11 cellular contexts compared by ENCODE assay signal in genomic region chr5:60652206-60652605, GRCh38. TPM values are rescaled to one million over a fixed set of nuclear protein-coding genes. Genes with fewer than 3 reads are reported as not detected.
A peak's percentile ranks its signal among the peaks of the same experiment; 100 is the strongest.
DNase-seq lines count a peak whose midpoint lies in the region; ATAC-seq, FAIRE-seq and TF ChIP-seq lines count a peak whose summit lies in the region.
"Had no signal": no experiment of that assay in that cellular context is flagged by ENCODE, and none has a peak within 500 bp of the region (broad histone marks: within the 10 kb centered on the region; RNA-seq: fewer than 3 reads in every experiment).

No MANE protein-coding gene starts in this region.

- peak overlapping the region; percentile 28 for H2AFZ ChIP-seq in astrocyte (ENCODE audit: low read depth, low read length)

- H3K79me2 ChIP-seq in astrocyte (ENCODE audit: insufficient read depth, low read length) = peaks cover 9% of the 10 kb centered on the region

- H3K27ac ChIP-seq in astrocyte (ENCODE audit: low read depth, low read length) (peak overlapping the region; percentile 13), lower lobe of right lung (no peak overlapping the region), testis (no peak overlapping the region)
- H3K27ac ChIP-seq in effector memory CD4-positive, alpha-beta T cell (ENCODE audit: insufficient read depth, low read length, poor library complexity, severe bottlenecking) = no peak overlapping the region

- H3K4me1 ChIP-seq in astrocyte (ENCODE audit: insufficient read depth, low read length) (peaks cover 8% of the 10 kb centered on the region), lower lobe of right lung (no peaks in the 10 kb centered on the region), testis (no peaks in the 10 kb centered on the region)
- no peaks in the 10 kb centered on the region for H3K4me1 ChIP-seq in effector memory CD4-positive, alpha-beta T cell (ENCODE audit: control insufficient read depth, insufficient read depth, low read length, poor library complexity, severe bottlenecking)
- H3K4me1 ChIP-seq: HAP-1 had no signal

- peak overlapping the region; percentile 18 for H3K4me3 ChIP-seq in astrocyte (ENCODE audit: insufficient read depth, low read depth, low read length)
- H3K4me3 ChIP-seq in lower lobe of right lung = no peak overlapping the region
- H3K4me3 ChIP-seq in effector memory CD4-positive, alpha-beta T cell (ENCODE audit: insufficient read depth, low read depth, low read length, poor library complexity, severe bottlenecking) = no peak overlapping the region
- H3K4me3 ChIP-seq in testis = no peak overlapping the region
- H3K4me3 ChIP-seq: HAP-1 had no signal

- H3K9me3 Mint-ChIP-seq in astrocyte (ENCODE audit: unreplicated experiment) = no peaks in the 10 kb centered on the region

- no peaks in the 10 kb centered on the region for H3K9me3 ChIP-seq in astrocyte (ENCODE audit: insufficient read depth, low read depth, low read length)
- H3K9me3 ChIP-seq in lower lobe of right lung = no peaks in the 10 kb centered on the region
- no peaks in the 10 kb centered on the region for H3K9me3 ChIP-seq in effector memory CD4-positive, alpha-beta T cell (ENCODE audit: control insufficient read depth, low read length)
- no peaks in the 10 kb centered on the region for H3K9me3 ChIP-seq in testis

- no peaks in the 10 kb centered on the region for H3K4me1 Mint-ChIP-seq in astrocyte (ENCODE audit: low read depth, unreplicated experiment)

- TF ChIP-seq CTCF in astrocyte (IDR thresholded peaks at IDR 0.05; ENCODE audit: insufficient read depth, low read depth, low read length) (no peak), lower lobe of right lung (IDR thresholded peaks at IDR 0.05) (no peak), testis (IDR thresholded peaks at IDR 0.05) (no peak)

- no peaks in the 10 kb centered on the region for H3K36me3 ChIP-seq in astrocyte (ENCODE audit: insufficient read depth, low read length)
- no peaks in the 10 kb centered on the region for H3K36me3 ChIP-seq in lower lobe of right lung
- no peaks in the 10 kb centered on the region for H3K36me3 ChIP-seq in effector memory CD4-positive, alpha-beta T cell (ENCODE audit: control insufficient read depth, insufficient read depth, low read length)
- H3K36me3 ChIP-seq in testis (ENCODE audit: low read depth, missing control alignments) = no peaks in the 10 kb centered on the region
- H3K36me3 ChIP-seq: HAP-1 had no signal

- WGBS in testis, 2 donors = 85 to 91% methylated on average over 2 of the region's 2 CpGs

- DNase-seq in AML-193 (lab: John Stamatoyannopoulos, UW) (peak; percentile 80 to 85), LHCN-M2 (ENCODE audit: low read depth) (peak; percentile 94), astrocyte (ENCODE audit: low read depth) (peak; percentile 84), lower lobe of right lung (no peak), testis (no peak), NAMALWA (ENCODE audit: low spot score) (no peak), DMS153 (lab: John Stamatoyannopoulos, UW) (no peak)
- DNase-seq in effector memory CD4-positive, alpha-beta T cell = no peak
- DNase-seq: DND-41, NCI-H345 had no signal

- peak; percentile 54 to 64 for ATAC-seq in lower lobe of right lung

- H3K9ac ChIP-seq in astrocyte (ENCODE audit: low read length) = no peak overlapping the region

- H3K4me2 ChIP-seq in astrocyte (ENCODE audit: low read length) = peak overlapping the region; percentile 69

- H3K27me3 ChIP-seq in astrocyte (ENCODE audit: insufficient read depth, low read length) = no peaks in the 10 kb centered on the region
- no peaks in the 10 kb centered on the region for H3K27me3 ChIP-seq in lower lobe of right lung (ENCODE audit: low read depth)
- H3K27me3 ChIP-seq in effector memory CD4-positive, alpha-beta T cell (replicated peaks; ENCODE audit: control insufficient read depth, insufficient read depth, low read length, poor library complexity, severe bottlenecking) = no peaks in the 10 kb centered on the region
- H3K27me3 ChIP-seq in testis = no peaks in the 10 kb centered on the region

- intact Hi-C loops in lower lobe of right lung (cut with DNase I) (no loop called here), testis (cut with DNase I; ENCODE audit: low total_unique reads) (no loop called here)

- H3K27me3 Mint-ChIP-seq in astrocyte (ENCODE audit: low read depth, unreplicated experiment) = no peaks in the 10 kb centered on the region

- H3K36me3 Mint-ChIP-seq in astrocyte (ENCODE audit: low read depth, unreplicated experiment) = no peaks in the 10 kb centered on the region

- no peak for FAIRE-seq in astrocyte (lab: Jason Lieb, UNC)

- no peak overlapping the region for H3K27ac Mint-ChIP-seq in astrocyte (ENCODE audit: unreplicated experiment)

- H4K20me1 ChIP-seq in astrocyte (ENCODE audit: insufficient read depth, low read length) = no peaks in the 10 kb centered on the region

- no peak for TF ChIP-seq POLR2A in testis (IDR thresholded peaks at IDR 0.05)

- H3K4me3 Mint-ChIP-seq in astrocyte (ENCODE audit: unreplicated experiment) = no peak overlapping the region

RNA-seq across cellular contexts. Expression of gene DEPDC1B, which starts 47.8 kb away (rescaled TPM):
- total RNA-seq in LHCN-M2 (2014; rRNA removed) (19.7 and 20.9 TPM in 2 replicates), astrocyte (1.4 and 2.2 TPM in 2 replicates), lower lobe of right lung (0.30 TPM), testis (10 to 100 TPM; 14.5 to 15.0 TPM)
- 3.8 TPM for polyA plus RNA-seq in LHCN-M2 (2012)
- polyA plus RNA-seq in testis (ENCODE audit: insufficient read depth, low read depth, low replicate concordance) = 23.6 TPM

Comparison
In these comparisons a context has a peak if more than half of its experiments do, and no peak if none do; other contexts are left out.
1. DNase-seq: peak in AML-193 (2 of 2), LHCN-M2 (single experiment) and astrocyte (single experiment); none in lower lobe of right lung (single experiment), effector memory CD4-positive, alpha-beta T cell (0 of 3), testis (single experiment), NAMALWA (single experiment) and DMS153 (single experiment).